8 cellular contexts compared by ENCODE assay signal in the genomic region with DNA sequence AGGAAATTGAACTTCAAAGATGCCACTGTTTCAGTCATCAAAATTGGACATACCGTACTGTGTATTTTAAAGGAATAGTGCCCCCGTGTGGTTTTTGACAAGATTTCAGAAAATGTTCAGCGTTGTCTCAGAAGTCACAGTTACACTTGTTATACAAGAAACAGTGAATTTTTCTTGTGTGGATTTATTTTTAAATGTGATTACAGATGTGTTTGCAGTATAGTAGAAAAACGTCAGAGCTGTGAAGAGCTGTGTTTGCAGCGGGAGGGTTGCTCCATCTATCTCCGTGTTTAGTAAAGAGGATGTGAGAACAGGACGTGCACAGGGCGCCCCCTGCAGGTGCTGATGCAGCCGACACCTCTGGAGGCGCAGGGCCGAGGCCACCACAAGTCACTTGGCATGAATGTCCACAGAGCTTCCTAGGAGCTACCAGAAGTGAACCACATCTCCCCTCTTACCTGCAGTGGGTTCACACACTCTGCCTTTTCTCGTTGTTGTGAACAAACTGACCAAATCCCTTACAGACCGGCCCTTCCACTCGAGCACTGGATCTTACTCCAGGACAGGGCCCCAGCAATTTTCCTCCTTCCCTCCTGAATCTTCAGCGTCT.
A peak's percentile ranks its signal among the peaks of the same experiment; 100 is the strongest.
DNase-seq lines count a peak whose midpoint lies in the region; ATAC-seq, FAIRE-seq and TF ChIP-seq lines count a peak whose summit lies in the region.

No MANE protein-coding gene starts in this region.

- H3K9me3 ChIP-seq in WERI-Rb-1 (ENCODE audit: severe bottlenecking): peaks cover 4% of the 10 kb centered on the region

- ATAC-seq in GM18868 (IDR thresholded peaks at IDR 0.05; ENCODE audit: unreplicated experiment): peak; percentile 80
- ATAC-seq in HG03108 (IDR thresholded peaks at IDR 0.05; ENCODE audit: unreplicated experiment): peak; percentile 89

- no peak overlapping the region for H3K4me3 ChIP-seq in AG09309 (ENCODE audit: control insufficient read depth, low read depth, low read length)
- H3K4me3 ChIP-seq in WERI-Rb-1 (ENCODE audit: low read depth, low read length): peak overlapping the region; percentile 43
- no peak overlapping the region for H3K4me3 ChIP-seq in bronchial epithelial cell (ENCODE audit: low read depth, low read length)

- no peaks in the 10 kb centered on the region for H3K27me3 ChIP-seq in WERI-Rb-1 (ENCODE audit: insufficient read depth, low read depth, severe bottlenecking)
- no peaks in the 10 kb centered on the region for H3K27me3 ChIP-seq in bronchial epithelial cell (ENCODE audit: control insufficient read depth, insufficient read depth, low read length)

- TF ChIP-seq CTCF in AG09309 (IDR thresholded peaks at IDR 0.05; ENCODE audit: control insufficient read depth, insufficient read depth, low read depth, low read length, missing control alignments) (peak; percentile 95), WERI-Rb-1 (IDR thresholded peaks at IDR 0.05; ENCODE audit: low read depth, low read length) (peak; percentile 97), bronchial epithelial cell (IDR thresholded peaks at IDR 0.05; ENCODE audit: insufficient read depth, low read length, severe bottlenecking) (peak; percentile 96)

- no peak overlapping the region for H3K27ac ChIP-seq in WERI-Rb-1

- no peaks in the 10 kb centered on the region for H3K36me3 ChIP-seq in WERI-Rb-1
- H3K36me3 ChIP-seq in bronchial epithelial cell (ENCODE audit: control insufficient read depth, insufficient read depth, low read length): no peaks in the 10 kb centered on the region

- DNase-seq in AG09309 (ENCODE audit: low read depth) (peak; percentile 17), NCI-H2171 treated with DMSO at 0.1 percent for 48 hours (lab: John Stamatoyannopoulos, UW) (peak; percentile 89), WERI-Rb-1 (peak; percentile 82), bronchial epithelial cell (ENCODE audit: low read depth) (peak; percentile 76), islet precursor cell (peak; percentile 87)
- peak; percentile 59 to 69 for DNase-seq in stimulated activated CD4-positive, alpha-beta T cell treated with anti-CD3 and anti-CD28 coated beads, Interleukin-15, amount 100 ng/mL, for 48 hours (ENCODE audit: low read depth in 2 of 2)

- FAIRE-seq in bronchial epithelial cell (lab: Jason Lieb, UNC): peak; percentile 88

Comparison
In these comparisons a context has a peak if more than half of its experiments do, and no peak if none do; other contexts are left out.
1. DNase-seq: peak in every context shown above with its lines; median percentile 89 in NCI-H2171 treated with DMSO at 0.1 percent for 48 hours; 87 in islet precursor cell; 82 in WERI-Rb-1; 76 in bronchial epithelial cell; 64 in stimulated activated CD4-positive, alpha-beta T cell treated with anti-CD3 and anti-CD28 coated beads, Interleukin-15, amount 100 ng/mL, for 48 hours; 17 in AG09309.